Comparison of ENCODE assay signal across 8 cellular contexts in genomic region chr6:106608080-106608668, GRCh38. TPM values are rescaled to one million over a fixed set of nuclear protein-coding genes. Genes with fewer than 3 reads are reported as not detected.
DNase-seq lines count a peak whose midpoint lies in the region; ATAC-seq, FAIRE-seq and TF ChIP-seq lines count a peak whose summit lies in the region.

No MANE protein-coding gene starts in this region.

- H3K4me2 ChIP-seq in astrocyte (ENCODE audit: low read length): no peak overlapping the region

- intact Hi-C loops in left lung (cut with DNase I): loop anchor here in 1 of 2 donors (5.0 kb wide), 1 partner anchor 369 kb away; no protein-coding TSS in a partner anchor

- no peaks in the 10 kb centered on the region for H3K9me3 ChIP-seq in CD4-positive, CD25-positive, alpha-beta regulatory T cell (ENCODE audit: control insufficient read depth in 2 of 2, low read length in 2 of 2)
- H3K9me3 ChIP-seq in astrocyte (ENCODE audit: insufficient read depth, low read depth, low read length) (no peaks in the 10 kb centered on the region), left lung (no peaks in the 10 kb centered on the region), MG63 (no peaks in the 10 kb centered on the region)

- no peak overlapping the region for H2AFZ ChIP-seq in astrocyte (ENCODE audit: low read depth, low read length)

- H3K4me3 Mint-ChIP-seq in CD4-positive, CD25-positive, alpha-beta regulatory T cell: no peak overlapping the region
- H3K4me3 Mint-ChIP-seq in astrocyte (ENCODE audit: unreplicated experiment): no peak overlapping the region

- DNase-seq in CD4-positive, CD25-positive, alpha-beta regulatory T cell: peak; percentile 15 to 85 (median 44)
- DNase-seq in NCI-H526 (lab: John Stamatoyannopoulos, UW): peak; percentile 50 to 81
- DNase-seq in astrocyte (ENCODE audit: low read depth): peak; percentile 54
- no peak for DNase-seq in left lung
- no peak for DNase-seq in MG63

- ATAC-seq in CD4-positive, CD25-positive, alpha-beta regulatory T cell (ENCODE audit: low read depth in 2 of 2): peak; percentile 70 to 73
- ATAC-seq in HG02981 (IDR thresholded peaks at IDR 0.05; ENCODE audit: unreplicated experiment): peak; percentile 73
- ATAC-seq in left lung: peak; percentile 86
- no peak for ATAC-seq in GM21528 (IDR thresholded peaks at IDR 0.05; ENCODE audit: low FRiP score, unreplicated experiment)

- H3K27me3 Mint-ChIP-seq in CD4-positive, CD25-positive, alpha-beta regulatory T cell: no peaks in the 10 kb centered on the region
- no peaks in the 10 kb centered on the region for H3K27me3 Mint-ChIP-seq in astrocyte (ENCODE audit: low read depth, unreplicated experiment)

- no peaks in the 10 kb centered on the region for H3K79me2 ChIP-seq in astrocyte (ENCODE audit: insufficient read depth, low read length)

- H3K36me3 Mint-ChIP-seq in CD4-positive, CD25-positive, alpha-beta regulatory T cell: peaks cover 33% of the 10 kb centered on the region
- H3K36me3 Mint-ChIP-seq in astrocyte (ENCODE audit: low read depth, unreplicated experiment): no peaks in the 10 kb centered on the region

- no peaks in the 10 kb centered on the region for H4K20me1 ChIP-seq in astrocyte (ENCODE audit: insufficient read depth, low read length)

- H3K4me1 ChIP-seq in CD4-positive, CD25-positive, alpha-beta regulatory T cell (ENCODE audit: control insufficient read depth, insufficient read depth, low read length, poor library complexity, severe bottlenecking): peaks cover 4% of the 10 kb centered on the region
- no peaks in the 10 kb centered on the region for H3K4me1 ChIP-seq in astrocyte (ENCODE audit: insufficient read depth, low read length)
- H3K4me1 ChIP-seq in left lung: no peaks in the 10 kb centered on the region

- no peaks in the 10 kb centered on the region for H3K9me3 Mint-ChIP-seq in CD4-positive, CD25-positive, alpha-beta regulatory T cell
- no peaks in the 10 kb centered on the region for H3K9me3 Mint-ChIP-seq in astrocyte (ENCODE audit: unreplicated experiment)

- FAIRE-seq in astrocyte (lab: Jason Lieb, UNC): no peak

- no peak overlapping the region for H3K9ac ChIP-seq in astrocyte (ENCODE audit: low read length)

- H3K4me1 Mint-ChIP-seq in CD4-positive, CD25-positive, alpha-beta regulatory T cell: peaks cover 11 to 35% (median 19%) of the 10 kb centered on the region in 4 donors
- no peaks in the 10 kb centered on the region for H3K4me1 Mint-ChIP-seq in astrocyte (ENCODE audit: low read depth, unreplicated experiment)

- peak overlapping the region in 1 of 3 donors; percentile 38 for H3K27ac Mint-ChIP-seq in CD4-positive, CD25-positive, alpha-beta regulatory T cell
- no peak overlapping the region for H3K27ac Mint-ChIP-seq in astrocyte (ENCODE audit: unreplicated experiment)

- H3K4me3 ChIP-seq in CD4-positive, CD25-positive, alpha-beta regulatory T cell (ENCODE audit: low read depth, low read length): no peak overlapping the region
- no peak overlapping the region for H3K4me3 ChIP-seq in astrocyte (ENCODE audit: insufficient read depth, low read depth, low read length)
- no peak overlapping the region for H3K4me3 ChIP-seq in left lung
- H3K4me3 ChIP-seq in MG63: no peak overlapping the region

- H3K36me3 ChIP-seq in CD4-positive, CD25-positive, alpha-beta regulatory T cell (ENCODE audit: control insufficient read depth, insufficient read depth, low read length): no peaks in the 10 kb centered on the region
- H3K36me3 ChIP-seq in astrocyte (ENCODE audit: insufficient read depth, low read length) (no peaks in the 10 kb centered on the region), left lung (peaks cover 0 to 3% of the 10 kb centered on the region in 2 donors), MG63 (no peaks in the 10 kb centered on the region; the same call in 1 of the 2 replicates)

- TF ChIP-seq CTCF in GM12873 (IDR thresholded peaks at IDR 0.05; ENCODE audit: insufficient read depth, low read depth, low read length, missing control alignments) (peak; percentile 74), astrocyte (IDR thresholded peaks at IDR 0.05; ENCODE audit: insufficient read depth, low read depth, low read length) (peak; percentile 61), left lung (IDR thresholded peaks at IDR 0.05) (peak in 1 of 2 donors; percentile 36)

- no peaks in the 10 kb centered on the region for H3K27me3 ChIP-seq in CD4-positive, CD25-positive, alpha-beta regulatory T cell (ENCODE audit: control insufficient read depth, insufficient read depth, low read length)
- no peaks in the 10 kb centered on the region for H3K27me3 ChIP-seq in astrocyte (ENCODE audit: insufficient read depth, low read length)
- H3K27me3 ChIP-seq in left lung: no peaks in the 10 kb centered on the region
- H3K27me3 ChIP-seq in MG63: no peaks in the 10 kb centered on the region

- H3K27ac ChIP-seq in CD4-positive, CD25-positive, alpha-beta regulatory T cell (ENCODE audit: insufficient read depth, low read length, poor library complexity, severe bottlenecking): no peak overlapping the region
- H3K27ac ChIP-seq in astrocyte (ENCODE audit: low read depth, low read length): no peak overlapping the region
- no peak overlapping the region for H3K27ac ChIP-seq in left lung

RNA-seq across cellular contexts. Expression of gene RTN4IP1, which starts 21.1 kb away (rescaled TPM):
- total RNA-seq in CD4-positive, CD25-positive, alpha-beta regulatory T cell: 5.9 TPM
- 10 to 100 TPM in 3 of 4 donors, 1 to 10 TPM in 1; 7.7 to 13.8 (median 10.8) TPM for polyA plus RNA-seq in CD4-positive, CD25-positive, alpha-beta regulatory T cell
- total RNA-seq in astrocyte (5.3 and 5.5 TPM in 2 replicates), left lung (1 to 10 TPM; 4.6 to 6.0 TPM)
- 8.6 and 10.5 TPM in 2 replicates for total RNA-seq in MG63 (2014; rRNA removed; shearing (Covaris generic); ENCODE audit: low replicate concordance)

RNA-seq across cellular contexts. Expression of gene QRSL1, which starts 21.2 kb away (rescaled TPM):
- 9.5 TPM for total RNA-seq in CD4-positive, CD25-positive, alpha-beta regulatory T cell
- 10 to 100 TPM in 3 of 4 donors, 1 to 10 TPM in 1; 8.6 to 15.1 (median 11.8) TPM for polyA plus RNA-seq in CD4-positive, CD25-positive, alpha-beta regulatory T cell
- total RNA-seq in astrocyte (9.8 and 11.5 TPM in 2 replicates), left lung (10 to 100 TPM in 1 of 2 donors, 1 to 10 TPM in 1; 9.7 to 10.9 TPM)
- total RNA-seq in MG63 (2014; rRNA removed; shearing (Covaris generic); ENCODE audit: low replicate concordance): 11.9 and 14.0 TPM in 2 replicates

Comparison
In these comparisons a context has a peak if more than half of its experiments do, and no peak if none do; other contexts are left out.
1. DNase-seq: peak in CD4-positive, CD25-positive, alpha-beta regulatory T cell (3 of 3), NCI-H526 (2 of 2) and astrocyte (single experiment); none in left lung (0 of 2) and MG63 (single experiment).